23 cellular contexts compared by ENCODE assay signal in the genomic region with DNA sequence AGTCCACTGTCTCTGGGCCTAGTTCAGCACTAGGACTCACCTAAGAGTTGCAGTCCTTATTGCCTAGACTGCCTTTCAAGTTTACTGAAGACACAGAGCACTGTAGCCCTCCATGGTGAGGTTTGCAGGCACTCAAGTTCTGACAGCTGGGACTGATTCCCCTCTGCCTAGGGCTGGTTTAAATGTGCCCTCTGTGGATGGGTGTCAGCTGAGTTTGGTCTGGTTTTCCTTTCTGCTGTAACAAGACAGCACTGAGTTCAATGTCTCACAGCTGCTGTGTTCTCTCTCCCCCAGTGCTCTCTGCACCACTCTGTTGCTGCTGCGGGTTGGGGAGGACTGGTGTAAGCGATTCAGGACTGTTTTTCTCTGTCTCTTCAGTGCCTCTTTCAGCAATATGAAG.
"Had no signal": no experiment of that assay in that cellular context is flagged by ENCODE, and none has a peak within 500 bp of the region (broad histone marks: within the 10 kb centered on the region; RNA-seq: fewer than 3 reads in every experiment).

No MANE protein-coding gene starts in this region.

- H3K4me1 ChIP-seq: Peyer's patch, SJCRH30 had no signal

- H3K36me3 ChIP-seq: MG63, Peyer's patch, SJCRH30 had no signal

- DNase-seq: Karpas-422; KG1; MG63; NCI-H1092; NCI-H1105 treated with DMSO at 0.1 percent for 48 hours; NCI-H1417 treated with DMSO at 0.1 percent for 48 hours; NCI-H146; NCI-H1694 treated with DMSO at 0.1 percent for 48 hours; NCI-H1930; NCI-H2081; NCI-H2107; NCI-H2227 treated with DMSO at 0.1 percent for 48 hours; NCI-H524 treated with DMSO at 0.1 percent for 48 hours; NCI-H69; NCI-H774; NK-92 treated with Interleukin-12 subunit alpha and Interleukin-12 subunit beta, amount 100 ng/mL, for 24 hours; OCI-M1; PC-9; Peyer's patch; SHP77 treated with DMSO at 0.1 percent for 48 hours; SJCRH30 had no signal

- H3K9me3 ChIP-seq: Peyer's patch, SJCRH30 had no signal

- H3K27me3 ChIP-seq: MG63, Peyer's patch, SJCRH30 had no signal

- H3K27ac ChIP-seq: PC-9, Peyer's patch, SJCRH30 had no signal

- H3K4me3 ChIP-seq: MG63, PC-9, Peyer's patch, SJCRH30 had no signal

- H2AFZ ChIP-seq: PC-9 had no signal

- H3K4me2 ChIP-seq: PC-9 had no signal

- ATAC-seq: Right ventricle myocardium inferior, SK-N-SH treated with all-trans-retinoic acid at 6 μM for 48 hours had no signal
